2 cellular contexts compared by ENCODE assay signal in the genomic region with DNA sequence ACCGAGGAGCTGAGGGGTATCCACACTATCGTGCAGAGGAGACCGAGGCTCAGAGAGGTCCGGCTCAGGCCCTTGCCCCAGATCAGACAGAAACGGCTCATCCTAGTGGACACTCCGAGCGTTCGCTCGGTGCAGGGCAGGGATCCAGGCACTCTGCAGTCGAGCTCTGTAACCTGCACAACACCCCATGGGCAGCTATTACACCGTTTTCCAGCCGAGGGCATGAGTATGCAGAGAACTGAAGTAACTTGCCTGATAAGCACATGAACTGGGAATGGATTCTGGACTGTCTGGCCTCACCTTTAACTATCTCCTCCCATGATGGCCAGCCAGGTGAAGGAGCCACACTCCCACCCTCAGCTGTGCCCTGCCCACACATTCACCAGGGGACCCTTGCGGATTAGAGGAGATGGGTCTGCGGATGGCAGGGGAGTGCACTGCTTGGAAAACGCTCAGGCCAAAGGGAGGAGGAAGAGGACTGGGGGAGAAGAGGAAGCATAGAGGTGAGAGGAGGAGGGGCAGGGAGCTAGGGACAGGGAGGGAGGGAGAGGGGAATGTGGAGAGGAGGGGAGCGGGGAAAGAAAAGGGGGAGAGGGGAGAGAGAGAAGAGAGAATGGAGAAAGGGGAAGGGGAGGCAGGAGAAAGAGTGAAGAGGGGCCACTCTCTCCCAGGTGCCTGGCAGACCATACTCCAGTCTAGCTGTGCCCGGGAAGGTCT.
TF ChIP-seq lines count a peak whose summit lies in the region.

No MANE protein-coding gene starts in this region.

TF ChIP-seq in HCT116, 20 proteins besides CTCF, POLR2A, EP300 and RAD21:
- TF ChIP-seq TCF7L2 (IDR thresholded peaks at IDR 0.05; ENCODE audit: borderline replicate concordance, extremely low read depth, insufficient read depth, insufficient read length): no peak
- no peak for TF ChIP-seq REST (IDR thresholded peaks at IDR 0.05; ENCODE audit: low read depth)

TF ChIP-seq in K562, 482 proteins besides CTCF, POLR2A, EP300 and RAD21 (continued from another document):
- peak; percentile 24; the same call in 1 of the 2 replicates for TF ChIP-seq ZNF263 (CRISPR knock-in tag; IDR thresholded peaks at IDR 0.05; ENCODE audit: borderline replicate concordance)
